Comparison of ENCODE assay signal across 9 cellular contexts in the genomic region with DNA sequence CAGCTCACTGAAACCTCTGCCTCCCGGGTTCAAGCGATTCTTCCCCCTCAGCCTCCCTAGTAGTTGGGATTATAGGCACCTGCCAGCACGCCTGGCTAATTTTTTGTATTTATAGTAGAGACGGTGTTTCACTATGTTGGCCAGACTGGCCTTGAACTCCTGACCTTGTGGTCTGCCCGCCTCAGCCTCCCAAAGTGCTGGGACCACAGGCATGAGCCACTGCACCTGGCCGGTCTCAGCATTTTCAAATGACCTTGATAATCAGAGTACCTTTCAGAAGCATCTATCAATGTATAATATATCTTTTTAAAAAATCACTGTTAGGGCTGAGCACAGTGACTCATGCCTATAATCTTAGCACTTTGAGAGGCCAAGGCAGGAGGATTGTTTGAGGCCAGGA.
"Had no signal": no experiment of that assay in that cellular context is flagged by ENCODE, and none has a peak within 500 bp of the region (broad histone marks: within the 10 kb centered on the region; RNA-seq: fewer than 3 reads in every experiment).

No MANE protein-coding gene starts in this region.

- DNase-seq: GM23248, GOT3, H7, HFFc6, KBM-7 had no signal

- H3K9me3 ChIP-seq: HAP-1 had no signal

- H3K36me3 ChIP-seq: HAP-1 had no signal

- H3K27ac ChIP-seq: GM23248, HL-60 had no signal

- H3K4me3 ChIP-seq: GM23248, HAP-1 had no signal

- H3K4me1 ChIP-seq: HAP-1 had no signal

- H3K36me3 Mint-ChIP-seq: IgD-negative memory B cell had no signal

- H3K4me1 Mint-ChIP-seq: IgD-negative memory B cell had no signal

- H3K27ac Mint-ChIP-seq: HFFc6, IgD-negative memory B cell had no signal

- ATAC-seq: HepG2 had no signal

- H3K4me3 Mint-ChIP-seq: HFFc6, IgD-negative memory B cell had no signal
